23 cellular contexts compared by ENCODE assay signal in the genomic region with DNA sequence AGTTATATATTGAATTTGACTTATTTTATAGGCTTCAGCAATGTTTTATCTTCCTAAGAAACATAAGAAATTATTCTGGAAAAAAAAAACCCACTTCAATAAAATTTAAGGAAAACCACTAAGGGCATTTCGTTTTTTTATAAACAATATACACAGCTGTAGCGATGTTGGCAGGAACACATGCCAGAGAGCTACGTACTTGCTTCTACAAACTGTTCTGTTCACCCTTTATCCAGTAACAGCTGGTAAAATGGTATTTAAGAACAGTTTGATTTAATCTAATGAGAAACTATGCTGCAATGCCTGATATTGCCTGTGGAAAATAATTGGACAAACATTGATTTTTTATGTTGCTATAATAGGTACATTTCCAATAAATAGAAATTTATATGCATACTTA.
"Had no signal": no experiment of that assay in that cellular context is flagged by ENCODE, and none has a peak within 500 bp of the region (broad histone marks: within the 10 kb centered on the region; RNA-seq: fewer than 3 reads in every experiment).

No MANE protein-coding gene starts in this region.

- H3K27ac Mint-ChIP-seq: mesothelial cell of epicardium; naive thymus-derived CD8-positive, alpha-beta T cell; nephron progenitor cell; stimulated activated naive CD8-positive, alpha-beta T cell treated with anti-CD3 and anti-CD28 coated beads, Interleukin-15, amount 100 ng/mL, for 72 hours; type B pancreatic cell had no signal

- H3K27me3 ChIP-seq: dorsolateral prefrontal cortex, left lung, right atrium auricular region, thyroid gland had no signal

- FAIRE-seq: colon, frontal cortex, keratinocyte, small intestine had no signal

- H3K9me3 ChIP-seq: prostate gland, thyroid gland had no signal

- H3K4me1 ChIP-seq: left lung, prostate gland, right atrium auricular region, thyroid gland had no signal

- H3K27ac ChIP-seq: dorsolateral prefrontal cortex, prostate gland, right atrium auricular region, thyroid gland had no signal

- H3K4me3 ChIP-seq: dorsolateral prefrontal cortex, left lung, prostate gland, right atrium auricular region, thyroid gland had no signal

- H3K27me3 Mint-ChIP-seq: naive thymus-derived CD8-positive, alpha-beta T cell; stimulated activated naive CD8-positive, alpha-beta T cell treated with anti-CD3 and anti-CD28 coated beads, Interleukin-15, amount 100 ng/mL, for 72 hours; type B pancreatic cell had no signal

- H3K4me1 Mint-ChIP-seq: mesothelial cell of epicardium; nephron progenitor cell; stimulated activated naive CD8-positive, alpha-beta T cell treated with anti-CD3 and anti-CD28 coated beads, Interleukin-15, amount 100 ng/mL, for 72 hours had no signal

- H3K4me3 Mint-ChIP-seq: mesothelial cell of epicardium; naive thymus-derived CD8-positive, alpha-beta T cell; nephron progenitor cell; stimulated activated naive CD8-positive, alpha-beta T cell treated with anti-CD3 and anti-CD28 coated beads, Interleukin-15, amount 100 ng/mL, for 72 hours; type B pancreatic cell had no signal

- H3K36me3 Mint-ChIP-seq: naive thymus-derived CD8-positive, alpha-beta T cell; type B pancreatic cell had no signal

- H3K36me3 ChIP-seq: left lung, prostate gland, right atrium auricular region, thyroid gland had no signal

- ATAC-seq: left lung; naive thymus-derived CD8-positive, alpha-beta T cell; stimulated activated naive CD8-positive, alpha-beta T cell treated with anti-CD3 and anti-CD28 coated beads, Interleukin-15, amount 100 ng/mL, for 72 hours had no signal

- DNase-seq: central memory CD4-positive, alpha-beta T cell; dorsolateral prefrontal cortex; effector CD4-positive, alpha-beta T cell; hypothalamus; left lung; mesenchymal stem cell; naive thymus-derived CD8-positive, alpha-beta T cell; nephron progenitor cell; nucleus accumbens; small intestine; stimulated activated CD4-positive, alpha-beta T cell treated with anti-CD3 and anti-CD28 coated beads, Interleukin-15, amount 100 ng/mL, for 24 hours; stimulated activated CD4-positive, alpha-beta T cell treated with anti-CD3 and anti-CD28 coated beads, Interleukin-4, amount 100 ng/mL, for 1 hour; stimulated activated CD8-positive, alpha-beta memory T cell treated with anti-CD3 and anti-CD28 coated beads, Interleukin-4, amount 100 ng/mL, for 48 hours; stimulated activated naive CD4-positive, alpha-beta T cell; stimulated activated naive CD8-positive, alpha-beta T cell treated with anti-CD3 and anti-CD28 coated beads, Interleukin-15, amount 100 ng/mL, for 72 hours; thyroid gland had no signal
